Comparison of ENCODE assay signal across 7 cellular contexts in genomic region chr6:2999005-2999620, GRCh38. TPM values are rescaled to one million over a fixed set of nuclear protein-coding genes. Genes with fewer than 3 reads are reported as not detected.
A peak's percentile ranks its signal among the peaks of the same experiment; 100 is the strongest.
DNase-seq lines count a peak whose midpoint lies in the region; FAIRE-seq and TF ChIP-seq lines count a peak whose summit lies in the region.

No MANE protein-coding gene starts in this region.

- peak overlapping the region; percentile 85 for H3K4me3 Mint-ChIP-seq in astrocyte (ENCODE audit: unreplicated experiment)

- peaks cover 4% of the 10 kb centered on the region for H3K79me2 ChIP-seq in astrocyte (ENCODE audit: insufficient read depth, low read length)

- H3K36me3 ChIP-seq in H7 (replicated peaks; ENCODE audit: control insufficient read depth, insufficient read depth, low read length) (peaks cover under 1% of the 10 kb centered on the region), astrocyte (ENCODE audit: insufficient read depth, low read length) (no peaks in the 10 kb centered on the region), iPS-20b (ENCODE audit: insufficient read depth, low read depth, low read length) (peaks cover 18% of the 10 kb centered on the region), spleen (peaks cover 0 to 5% (median 0%) of the 10 kb centered on the region in 6 donors)

- TF ChIP-seq CTCF in astrocyte (IDR thresholded peaks at IDR 0.05; ENCODE audit: insufficient read depth, low read depth, low read length) (no peak), spleen (IDR thresholded peaks at IDR 0.05 in 8 of 11, conservative IDR thresholded peaks at IDR 0.05 in 3 of 11) (no peak)

- H3K4me1 ChIP-seq in astrocyte (ENCODE audit: insufficient read depth, low read length) (peaks cover 23% of the 10 kb centered on the region), iPS-20b (ENCODE audit: insufficient read depth, low read length) (peaks cover 13% of the 10 kb centered on the region), spleen (peaks cover 17 to 48% (median 36%) of the 10 kb centered on the region in 6 donors)

- TF ChIP-seq POLR2A in spleen (IDR thresholded peaks at IDR 0.05): no peak

- DNase-seq in H7 (peak; percentile 38), MV-4-11 (lab: John Stamatoyannopoulos, UW) (peak; percentile 62), astrocyte (ENCODE audit: low read depth) (peak; percentile 53), spleen (no peak), HK-2 (ENCODE audit: unreplicated experiment) (no peak)

- intact Hi-C loops in spleen (cut with DNase I; ENCODE audit: low total_unique reads): loop anchor here (2.0 kb wide), 1 partner anchor 56 kb away; no protein-coding TSS in a partner anchor

- peak overlapping the region; percentile 90 for H3K4me2 ChIP-seq in astrocyte (ENCODE audit: low read length)

- 0 to 1% (median 1%) methylated on average over 23 to 30 of the region's 30 CpGs for WGBS in spleen, 5 donors

- H3K9ac ChIP-seq in astrocyte (ENCODE audit: low read length) (peak overlapping the region; percentile 71), iPS-20b (ENCODE audit: low read depth, low read length) (peak overlapping the region; percentile 73; the same call in 1 of the 2 replicates)

- peak overlapping the region; percentile 66 for H3K27ac Mint-ChIP-seq in astrocyte (ENCODE audit: unreplicated experiment)

- H4K20me1 ChIP-seq in astrocyte (ENCODE audit: insufficient read depth, low read length): no peaks in the 10 kb centered on the region

- no peaks in the 10 kb centered on the region for H3K36me3 Mint-ChIP-seq in astrocyte (ENCODE audit: low read depth, unreplicated experiment)

- H3K9me3 ChIP-seq in astrocyte (ENCODE audit: insufficient read depth, low read depth, low read length) (no peaks in the 10 kb centered on the region), iPS-20b (ENCODE audit: insufficient read depth, low read depth, low read length) (no peaks in the 10 kb centered on the region), spleen (no peaks in the 10 kb centered on the region)

- no peaks in the 10 kb centered on the region for H3K9me3 Mint-ChIP-seq in astrocyte (ENCODE audit: unreplicated experiment)

- peaks cover 4% of the 10 kb centered on the region for H3K4me1 Mint-ChIP-seq in astrocyte (ENCODE audit: low read depth, unreplicated experiment)

- H3K27ac ChIP-seq in astrocyte (ENCODE audit: low read depth, low read length): peak overlapping the region; percentile 47
- no peak overlapping the region for H3K27ac ChIP-seq in iPS-20b (ENCODE audit: low read length)
- peak overlapping the region in 7 of 8 donors; percentile 72 to 96 (median 90) for H3K27ac ChIP-seq in spleen

- H3K27me3 Mint-ChIP-seq in astrocyte (ENCODE audit: low read depth, unreplicated experiment): peaks cover 2% of the 10 kb centered on the region

- peaks cover 2% of the 10 kb centered on the region for H3K27me3 ChIP-seq in H7 (ENCODE audit: control insufficient read depth, insufficient read depth, low read length)
- H3K27me3 ChIP-seq in astrocyte (ENCODE audit: insufficient read depth, low read length): no peaks in the 10 kb centered on the region
- H3K27me3 ChIP-seq in iPS-20b (ENCODE audit: insufficient read depth, low read length): peaks cover 9% of the 10 kb centered on the region; the same call in 1 of the 2 replicates
- no peaks in the 10 kb centered on the region for H3K27me3 ChIP-seq in spleen (replicated peaks in 1 of 7)

- FAIRE-seq in astrocyte (lab: Jason Lieb, UNC): no peak

- H2AFZ ChIP-seq in astrocyte (ENCODE audit: low read depth, low read length): peak overlapping the region; percentile 88

- peak overlapping the region; percentile 11; the same call in 1 of the 2 replicates for H3K4me3 ChIP-seq in GM08714 (ENCODE audit: low read length)
- H3K4me3 ChIP-seq in H7 (ENCODE audit: insufficient read depth, low read depth, low read length): peak overlapping the region; percentile 65
- peak overlapping the region; percentile 62 for H3K4me3 ChIP-seq in astrocyte (ENCODE audit: insufficient read depth, low read depth, low read length)
- H3K4me3 ChIP-seq in iPS-20b (ENCODE audit: low read length): peak overlapping the region; percentile 87
- peak overlapping the region; percentile 31 to 94 (median 70) for H3K4me3 ChIP-seq in spleen

RNA-seq across cellular contexts. Expression of gene NQO2, which starts 0.6 kb away (rescaled TPM):
- 40.5 and 76.0 TPM in 2 replicates for total RNA-seq in H7 (2014; rRNA removed; shearing (Covaris generic))
- 9.4 and 12.4 TPM in 2 replicates for total RNA-seq in astrocyte
- total RNA-seq in spleen: 10 to 100 TPM; 21.3 to 55.1 (median 37.2) TPM
- 10 to 100 TPM; 16.3 to 26.0 (median 17.0) TPM for polyA plus RNA-seq in spleen

RNA-seq across cellular contexts. Expression of gene SERPINB6, which starts 27.7 kb away (rescaled TPM):
- 26.8 and 34.1 TPM in 2 replicates for total RNA-seq in H7 (2014; rRNA removed; shearing (Covaris generic))
- total RNA-seq in astrocyte (68.4 and 75.3 TPM in 2 replicates), spleen (100 to 1,000 TPM; 145 to 222 (median 188) TPM)
- polyA plus RNA-seq in spleen: 100 to 1,000 TPM; 111 to 256 (median 193) TPM

Comparison
In these comparisons a context has a peak if more than half of its experiments do, and no peak if none do; other contexts are left out.
1. H3K4me3 ChIP-seq: peak in every context shown above with its lines; median percentile 87 in iPS-20b; 70 in spleen; 65 in H7; 62 in astrocyte; 11 in GM08714.
2. DNase-seq: peak in H7 (single experiment), MV-4-11 (single experiment) and astrocyte (single experiment); none in spleen (single experiment) and HK-2 (single experiment).